15 cellular contexts compared by ENCODE assay signal in genomic region chr3:25281041-25281842, GRCh38.
DNase-seq lines count a peak whose midpoint lies in the region; ATAC-seq and TF ChIP-seq lines count a peak whose summit lies in the region.
"Had no signal": no experiment of that assay in that cellular context is flagged by ENCODE, and none has a peak within 500 bp of the region (broad histone marks: within the 10 kb centered on the region; RNA-seq: fewer than 3 reads in every experiment).

No MANE protein-coding gene starts in this region.

- TF ChIP-seq CTCF in HEK293 (tag by site-specific recombination; IDR thresholded peaks at IDR 0.05) (no peak), esophagus muscularis mucosa (IDR thresholded peaks at IDR 0.05) (no peak)

- intact Hi-C loops in esophagus muscularis mucosa (cut with DNase I) = no loop called here

- TF ChIP-seq EP300 in esophagus muscularis mucosa (IDR thresholded peaks at IDR 0.05) = no peak

- H3K27ac ChIP-seq in HEK293 (ENCODE audit: extremely low read depth, low read depth, low read length) (no peak overlapping the region), esophagus muscularis mucosa (replicated peaks in 1 of 4) (no peak overlapping the region)
- H3K27ac ChIP-seq: A549; BLaER1 treated with 17β-estradiol and CSF1 and Interleukin-3, amounts not matched to agents 10 nM and 100 nM; KMS-11; PC-9 had no signal

- H3K9me3 ChIP-seq in HEK293 (ENCODE audit: control insufficient read depth, insufficient read depth, low read depth, low read length) (no peaks in the 10 kb centered on the region), esophagus muscularis mucosa (no peaks in the 10 kb centered on the region)
- H3K9me3 ChIP-seq: BLaER1 treated with 17β-estradiol and CSF1 and Interleukin-3, amounts not matched to agents 10 nM and 100 nM had no signal

- H3K4me3 ChIP-seq in HEK293 (ENCODE audit: low read depth, low read length) = no peak overlapping the region
- no peak overlapping the region for H3K4me3 ChIP-seq in esophagus muscularis mucosa
- H3K4me3 ChIP-seq: A549; BLaER1 treated with 17β-estradiol and CSF1 and Interleukin-3, amounts not matched to agents 10 nM and 100 nM; PC-9 had no signal

- POLR2A ChIA-PET in HEK293 (lab: Yijun Ruan, JAX) = no interaction called here

- H3K27me3 ChIP-seq in esophagus muscularis mucosa = no peaks in the 10 kb centered on the region
- H3K27me3 ChIP-seq: BLaER1 treated with 17β-estradiol and CSF1 and Interleukin-3, amounts not matched to agents 10 nM and 100 nM had no signal

- ATAC-seq in GM19397 (IDR thresholded peaks at IDR 0.05; ENCODE audit: unreplicated experiment) = no peak
- ATAC-seq: A549 had no signal

- no peak for TF ChIP-seq POLR2A in esophagus muscularis mucosa (IDR thresholded peaks at IDR 0.05; ENCODE audit: low read depth)

- WGBS in esophagus muscularis mucosa = 82% methylated on average over 5 of the region's 5 CpGs

- H3K36me3 ChIP-seq in HEK293 (ENCODE audit: control insufficient read depth in 2 of 2, insufficient read depth in 1 of 2, low read length in 2 of 2) = no peaks in the 10 kb centered on the region
- H3K36me3 ChIP-seq in esophagus muscularis mucosa = no peaks in the 10 kb centered on the region
- H3K36me3 ChIP-seq: BLaER1 treated with 17β-estradiol and CSF1 and Interleukin-3, amounts not matched to agents 10 nM and 100 nM had no signal

- H3K4me1 ChIP-seq in HEK293 (ENCODE audit: control insufficient read depth, insufficient read depth, low read length) = no peaks in the 10 kb centered on the region
- no peaks in the 10 kb centered on the region for H3K4me1 ChIP-seq in esophagus muscularis mucosa

- CTCF ChIA-PET in HEK293 (lab: Yijun Ruan, JAX) = no interaction called here

- DNase-seq in COR-L47 (lab: John Stamatoyannopoulos, UW) (peak; percentile 81), NCI-H748 (lab: John Stamatoyannopoulos, UW; ENCODE audit: unreplicated experiment) (peak; percentile 75), esophagus muscularis mucosa (ENCODE audit: extremely low spot score) (peak; percentile 68)
- DNase-seq in activated CD4-positive, alpha-beta T cell treated with anti-CD3 and anti-CD28 coated beads for 1 hour = no peak
- DNase-seq in stimulated activated CD4-positive, alpha-beta T cell treated with anti-CD3 and anti-CD28 coated beads, Interleukin-12 subunit alpha, Interleukin-12 subunit beta, amount 100 ng/mL, for 4 hours = no peak
- DNase-seq: DMS153, NCI-H1092, NCI-H510A treated with DMSO at 0.1 percent for 48 hours, PC-9, T-helper 1 cell had no signal

TF ChIP-seq in HEK293, 187 proteins besides CTCF, POLR2A, EP300 and RAD21:
- TF ChIP-seq ZNF561 (tag by site-specific recombination; IDR thresholded peaks at IDR 0.05; ENCODE audit: borderline replicate concordance) (no peak), WT1 (tag by site-specific recombination; IDR thresholded peaks at IDR 0.05) (peak; percentile 42; the same call in 1 of the 2 replicates), ZNF146 (tag by site-specific recombination; IDR thresholded peaks at IDR 0.05) (no peak), ZNF280D (tag by site-specific recombination; IDR thresholded peaks at IDR 0.05) (no peak), OSR2 (tag by site-specific recombination; IDR thresholded peaks at IDR 0.05) (peak; percentile 50; the same call in 1 of the 2 replicates), KLF1 (tag by site-specific recombination; IDR thresholded peaks at IDR 0.05) (no peak), ZNF843 (tag by site-specific recombination; IDR thresholded peaks at IDR 0.05) (peak; percentile 72; the same call in 1 of the 2 replicates), ZNF23 (tag by site-specific recombination; IDR thresholded peaks at IDR 0.05; ENCODE audit: borderline replicate concordance) (no peak), PRDM4 (tag by site-specific recombination; IDR thresholded peaks at IDR 0.05) (no peak), FEZF1 (tag by site-specific recombination; IDR thresholded peaks at IDR 0.05) (peak; percentile 9; the same call in 1 of the 2 replicates), ZBTB8A (tag by site-specific recombination; IDR thresholded peaks at IDR 0.05) (no peak)
TF ChIP-seq in HEK293: peak in this region for 4.

Comparison
In these comparisons a context has a peak if more than half of its experiments do, and no peak if none do; other contexts are left out.
1. DNase-seq: peak in COR-L47 (single experiment), NCI-H748 (single experiment) and esophagus muscularis mucosa (single experiment); none in activated CD4-positive, alpha-beta T cell treated with anti-CD3 and anti-CD28 coated beads for 1 hour (single experiment) and stimulated activated CD4-positive, alpha-beta T cell treated with anti-CD3 and anti-CD28 coated beads, Interleukin-12 subunit alpha, Interleukin-12 subunit beta, amount 100 ng/mL, for 4 hours (single experiment).